In genomic region chr18:74951165-74951760, GRCh38 we compare ENCODE assay signal across 9 cellular contexts.
DNase-seq lines count a peak whose midpoint lies in the region; ATAC-seq and TF ChIP-seq lines count a peak whose summit lies in the region.
"Had no signal": no experiment of that assay in that cellular context is flagged by ENCODE, and none has a peak within 500 bp of the region (broad histone marks: within the 10 kb centered on the region; RNA-seq: fewer than 3 reads in every experiment).

No MANE protein-coding gene starts in this region.

- no peak overlapping the region for H3K27ac ChIP-seq in CD4-positive, CD25-positive, alpha-beta regulatory T cell (ENCODE audit: insufficient read depth, low read length, poor library complexity, severe bottlenecking)
- peak overlapping the region in 5 of 8 donors; percentile 10 to 62 (median 43) for H3K27ac ChIP-seq in spleen
- no peak overlapping the region for H3K27ac ChIP-seq in neural progenitor cell
- H3K27ac ChIP-seq: HL-60 had no signal

- peaks cover 8% of the 10 kb centered on the region for H3F3A ChIP-seq in neural progenitor cell (ENCODE audit: low read depth)

- TF ChIP-seq POLR2A in spleen (IDR thresholded peaks at IDR 0.05), result no peak

- peak overlapping the region; percentile 11 to 70 (median 38) for H3K4me3 Mint-ChIP-seq in CD4-positive, CD25-positive, alpha-beta regulatory T cell
- H3K4me3 Mint-ChIP-seq in progenitor cell of endocrine pancreas (ENCODE audit: low read depth), result no peak overlapping the region
- H3K4me3 Mint-ChIP-seq in neural progenitor cell, result no peak overlapping the region

- DNase-seq in CD4-positive, CD25-positive, alpha-beta regulatory T cell, result peak in 2 of 3 donors; percentile 33 to 38
- DNase-seq in NCI-H526 treated with DMSO at 0.1 percent for 48 hours (lab: John Stamatoyannopoulos, UW), result peak; percentile 23
- DNase-seq in fibroblast of gingiva (ENCODE audit: low read depth), result peak; percentile 90
- DNase-seq in spleen, result no peak
- no peak for DNase-seq in posterior vena cava (ENCODE audit: low spot score)
- no peak for DNase-seq in progenitor cell of endocrine pancreas (ENCODE audit: low spot score, unreplicated experiment)
- no peak for DNase-seq in neural progenitor cell (ENCODE audit: low spot score)

- no peak overlapping the region for H2AFZ ChIP-seq in neural progenitor cell (replicated peaks)

- no peaks in the 10 kb centered on the region for H4K20me1 ChIP-seq in neural progenitor cell (ENCODE audit: low read depth)

- TF ChIP-seq CTCF in spleen (IDR thresholded peaks at IDR 0.05 in 8 of 11, conservative IDR thresholded peaks at IDR 0.05 in 3 of 11), result no peak
- TF ChIP-seq CTCF in progenitor cell of endocrine pancreas (IDR thresholded peaks at IDR 0.05; ENCODE audit: unreplicated experiment), result no peak
- no peak for TF ChIP-seq CTCF in neural progenitor cell (IDR thresholded peaks at IDR 0.05)

- H3K4me2 ChIP-seq in neural progenitor cell, result no peak overlapping the region

- intact Hi-C loops in spleen (cut with DNase I; ENCODE audit: low total_unique reads) (no loop called here), posterior vena cava (cut with DNase I) (no loop called here)

- H3K27ac Mint-ChIP-seq in CD4-positive, CD25-positive, alpha-beta regulatory T cell, result peak overlapping the region; percentile 76 to 91 (median 87)
- H3K27ac Mint-ChIP-seq in progenitor cell of endocrine pancreas, result no peak overlapping the region
- H3K27ac Mint-ChIP-seq in neural progenitor cell, result no peak overlapping the region

- 62 to 81% (median 75%) methylated on average over 4 of the region's 4 CpGs for WGBS in spleen, 5 donors

- H3K27me3 Mint-ChIP-seq in CD4-positive, CD25-positive, alpha-beta regulatory T cell, result no peaks in the 10 kb centered on the region
- no peaks in the 10 kb centered on the region for H3K27me3 Mint-ChIP-seq in progenitor cell of endocrine pancreas
- H3K27me3 Mint-ChIP-seq in neural progenitor cell (ENCODE audit: insufficient read depth, low read depth), result peaks cover 3% of the 10 kb centered on the region

- H3K79me2 ChIP-seq in neural progenitor cell (ENCODE audit: low read depth), result no peaks in the 10 kb centered on the region

- no peaks in the 10 kb centered on the region for H3K27me3 ChIP-seq in CD4-positive, CD25-positive, alpha-beta regulatory T cell (ENCODE audit: control insufficient read depth, insufficient read depth, low read length)
- no peaks in the 10 kb centered on the region for H3K27me3 ChIP-seq in spleen (replicated peaks in 1 of 7)
- no peaks in the 10 kb centered on the region for H3K27me3 ChIP-seq in neural progenitor cell

- H3K4me3 ChIP-seq in CD4-positive, CD25-positive, alpha-beta regulatory T cell (ENCODE audit: low read depth, low read length), result peak overlapping the region; percentile 68
- H3K4me3 ChIP-seq in spleen, result no peak overlapping the region
- no peak overlapping the region for H3K4me3 ChIP-seq in neural progenitor cell

- H3K36me3 Mint-ChIP-seq in CD4-positive, CD25-positive, alpha-beta regulatory T cell, result peaks cover 5% of the 10 kb centered on the region
- peaks cover 2% of the 10 kb centered on the region for H3K36me3 Mint-ChIP-seq in progenitor cell of endocrine pancreas (ENCODE audit: insufficient read depth)
- peaks cover 2% of the 10 kb centered on the region for H3K36me3 Mint-ChIP-seq in neural progenitor cell

- peak; percentile 66 to 70 for ATAC-seq in CD4-positive, CD25-positive, alpha-beta regulatory T cell (ENCODE audit: low read depth in 2 of 2)
- ATAC-seq in GM19468 (IDR thresholded peaks at IDR 0.05; ENCODE audit: extremely low read depth, unreplicated experiment), result peak; percentile 46

- no peaks in the 10 kb centered on the region for H3K9me3 Mint-ChIP-seq in CD4-positive, CD25-positive, alpha-beta regulatory T cell
- H3K9me3 Mint-ChIP-seq in progenitor cell of endocrine pancreas (ENCODE audit: low read depth), result no peaks in the 10 kb centered on the region
- no peaks in the 10 kb centered on the region for H3K9me3 Mint-ChIP-seq in neural progenitor cell

- no peaks in the 10 kb centered on the region for H3K36me3 ChIP-seq in CD4-positive, CD25-positive, alpha-beta regulatory T cell (ENCODE audit: control insufficient read depth, insufficient read depth, low read length)
- H3K36me3 ChIP-seq in spleen (peaks cover 0 to 4% (median 0%) of the 10 kb centered on the region in 6 donors), neural progenitor cell (no peaks in the 10 kb centered on the region)

- H3K4me1 ChIP-seq in CD4-positive, CD25-positive, alpha-beta regulatory T cell (ENCODE audit: control insufficient read depth, insufficient read depth, low read length, poor library complexity, severe bottlenecking), result peaks cover 18% of the 10 kb centered on the region
- H3K4me1 ChIP-seq in spleen, result peaks cover 0 to 22% (median 17%) of the 10 kb centered on the region in 6 donors
- H3K4me1 ChIP-seq in neural progenitor cell, result peaks cover 23% of the 10 kb centered on the region

- peaks cover 14 to 28% (median 25%) of the 10 kb centered on the region in 4 donors for H3K4me1 Mint-ChIP-seq in CD4-positive, CD25-positive, alpha-beta regulatory T cell
- peaks cover 13% of the 10 kb centered on the region for H3K4me1 Mint-ChIP-seq in progenitor cell of endocrine pancreas (ENCODE audit: low read depth)
- H3K4me1 Mint-ChIP-seq in neural progenitor cell, result peaks cover 15% of the 10 kb centered on the region

- H3K9me3 ChIP-seq in CD4-positive, CD25-positive, alpha-beta regulatory T cell (ENCODE audit: control insufficient read depth in 2 of 2, low read length in 2 of 2), result no peaks in the 10 kb centered on the region
- H3K9me3 ChIP-seq in spleen, result no peaks in the 10 kb centered on the region
- no peaks in the 10 kb centered on the region for H3K9me3 ChIP-seq in neural progenitor cell (ENCODE audit: low read depth)

- H3K9ac ChIP-seq in neural progenitor cell, result no peak overlapping the region

Comparison
In these comparisons a context has a peak if more than half of its experiments do, and no peak if none do; other contexts are left out.
1. DNase-seq: peak in CD4-positive, CD25-positive, alpha-beta regulatory T cell (2 of 3), NCI-H526 treated with DMSO at 0.1 percent for 48 hours (single experiment) and fibroblast of gingiva (single experiment); none in spleen (single experiment), posterior vena cava (single experiment), progenitor cell of endocrine pancreas (single experiment) and neural progenitor cell (single experiment).
2. H3K27ac ChIP-seq: peak in spleen (5 of 8); none in CD4-positive, CD25-positive, alpha-beta regulatory T cell (single experiment) and neural progenitor cell (single experiment).
3. H3K27ac Mint-ChIP-seq: peak in CD4-positive, CD25-positive, alpha-beta regulatory T cell (3 of 3); none in progenitor cell of endocrine pancreas (single experiment) and neural progenitor cell (single experiment).
4. H3K4me3 Mint-ChIP-seq: peak in CD4-positive, CD25-positive, alpha-beta regulatory T cell (4 of 4); none in progenitor cell of endocrine pancreas (single experiment) and neural progenitor cell (single experiment).